8 cellular contexts compared by ENCODE assay signal in the genomic region with DNA sequence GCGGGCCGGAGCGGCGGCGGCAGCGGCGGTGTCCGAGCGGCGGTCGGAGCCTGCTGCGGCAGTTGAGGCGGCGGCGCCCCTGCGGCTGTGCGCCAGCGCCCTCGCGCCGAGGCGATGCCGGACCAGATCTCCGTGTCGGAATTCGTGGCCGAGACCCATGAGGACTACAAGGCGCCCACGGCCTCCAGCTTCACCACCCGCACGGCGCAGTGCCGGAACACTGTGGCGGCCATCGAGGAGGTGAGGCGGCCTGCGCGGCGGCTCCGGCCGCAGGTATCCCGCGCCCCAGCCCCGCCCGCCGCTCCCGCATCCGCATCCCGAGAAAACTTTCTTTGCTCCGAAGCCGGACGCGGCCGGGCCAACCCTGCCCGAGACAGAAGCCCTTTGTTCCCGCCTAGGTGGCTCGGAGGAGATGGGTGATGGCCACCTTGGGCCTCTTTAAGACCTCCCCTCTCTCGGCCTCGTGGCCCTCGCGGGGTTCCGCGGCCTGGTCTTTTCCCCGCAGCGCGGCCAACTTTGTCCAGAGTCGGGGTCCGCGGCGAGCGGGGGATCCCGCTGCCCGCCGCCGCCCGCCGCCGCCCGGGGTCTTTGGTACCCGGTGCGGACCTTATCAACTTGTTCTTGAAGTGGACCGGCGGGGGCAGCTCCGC. TPM values are rescaled to one million over a fixed set of nuclear protein-coding genes. Genes with fewer than 3 reads are reported as not detected.
DNase-seq lines count a peak whose midpoint lies in the region; ATAC-seq and TF ChIP-seq lines count a peak whose summit lies in the region.

No MANE protein-coding gene starts in this region.

- DNase-seq in EH (ENCODE audit: low read depth): peak; percentile 47
- DNase-seq in SK-MEL-5 (ENCODE audit: low read depth, low spot score): peak; percentile 43
- DNase-seq in epithelial cell of esophagus (ENCODE audit: low read depth): peak; percentile 29
- peak; percentile 45 for DNase-seq in myocyte (ENCODE audit: low read depth)
- DNase-seq in NK-92 (lab: John Stamatoyannopoulos, UW; ENCODE audit: unreplicated experiment): no peak
- no peak for DNase-seq in dedifferentiated amniotic fluid mesenchymal stem cell (ENCODE audit: extremely low spot score)
- no peak for DNase-seq in iPS-NIHi7 (ENCODE audit: extremely low spot score)

- in situ Hi-C loops in SK-MEL-5 (cut with HindIII; ENCODE audit: low pct_unique_long_range_greater_than_20kb, low sequenced_read_pairs): loop anchor here (5.0 kb wide), 1 partner anchor 65 kb away; no protein-coding TSS in a partner anchor

- no peak for TF ChIP-seq CTCF in epithelial cell of esophagus (IDR thresholded peaks at IDR 0.05; ENCODE audit: insufficient read depth, low read depth, low read length, missing control alignments)

- peak overlapping the region; percentile 67 for H3K4me3 ChIP-seq in epithelial cell of esophagus (ENCODE audit: low read length)

- peak; percentile 27 for ATAC-seq in GM21737 (IDR thresholded peaks at IDR 0.05; ENCODE audit: unreplicated experiment)

RNA-seq across cellular contexts. Expression of gene ASAP2, which starts 0.5 kb away (rescaled TPM):
- 16.1 and 17.6 TPM in 2 replicates for total RNA-seq in SK-MEL-5 (2014; rRNA removed; shearing (Covaris generic))
- 18.8 and 26.4 TPM in 2 replicates for polyA plus RNA-seq in SK-MEL-5 (2015; cell fraction: cytosol; rRNA removed)
- polyA plus RNA-seq in SK-MEL-5 (2015; cell fraction: nucleus; rRNA removed): 36.2 and 40.4 TPM in 2 replicates
- total RNA-seq in myocyte: 23.7 and 28.0 TPM in 2 replicates
- 18.7 TPM for polyA plus RNA-seq in myocyte (2012)

Comparison
In these comparisons a context has a peak if more than half of its experiments do, and no peak if none do; other contexts are left out.
1. DNase-seq: peak in EH (single experiment), SK-MEL-5 (single experiment), epithelial cell of esophagus (single experiment) and myocyte (single experiment); none in NK-92 (single experiment), dedifferentiated amniotic fluid mesenchymal stem cell (single experiment) and iPS-NIHi7 (single experiment).